8 cellular contexts compared by ENCODE assay signal in genomic region chr6:119350202-119351004, GRCh38. TPM values are rescaled to one million over a fixed set of nuclear protein-coding genes. Genes with fewer than 3 reads are reported as not detected.
DNase-seq lines count a peak whose midpoint lies in the region; ATAC-seq and TF ChIP-seq lines count a peak whose summit lies in the region.

No MANE protein-coding gene starts in this region.

- H3K27me3 ChIP-seq in CD4-positive, CD25-positive, alpha-beta regulatory T cell (ENCODE audit: control insufficient read depth, insufficient read depth, low read length): no peaks in the 10 kb centered on the region
- H3K27me3 ChIP-seq in mammary epithelial cell (ENCODE audit: insufficient read depth, low read length): peaks cover 12% of the 10 kb centered on the region

- BruUV-seq in mammary epithelial cell (replicated peaks; lab: Mats Ljungman, UMichigan): no TSS peak

- in situ Hi-C loops in mammary epithelial cell (cut with MboI; ENCODE audit: low sequenced_read_pairs in 2 of 2): loop anchor here in 1 of 2 donors (25.0 kb wide), 1 partner anchor 362 kb away; no protein-coding TSS in a partner anchor

- H3K9me3 ChIP-seq in CD4-positive, CD25-positive, alpha-beta regulatory T cell (ENCODE audit: control insufficient read depth in 2 of 2, low read length in 2 of 2): no peaks in the 10 kb centered on the region
- H3K9me3 ChIP-seq in mammary epithelial cell (replicated peaks; ENCODE audit: insufficient read depth, low read length): no peaks in the 10 kb centered on the region

- no peaks in the 10 kb centered on the region for H3K9me3 Mint-ChIP-seq in CD4-positive, CD25-positive, alpha-beta regulatory T cell

- no peaks in the 10 kb centered on the region for H3K36me3 Mint-ChIP-seq in CD4-positive, CD25-positive, alpha-beta regulatory T cell

- H4K20me1 ChIP-seq in mammary epithelial cell (ENCODE audit: insufficient read depth, low read length): no peaks in the 10 kb centered on the region

- no peaks in the 10 kb centered on the region for H3K27me3 Mint-ChIP-seq in CD4-positive, CD25-positive, alpha-beta regulatory T cell

- 3% methylated on average over 20 of the region's 25 CpGs for WGBS in mammary epithelial cell (ENCODE audit: low coverage, missing lambda C conversion rate)

- peak overlapping the region; percentile 63 to 89 (median 79) for H3K27ac Mint-ChIP-seq in CD4-positive, CD25-positive, alpha-beta regulatory T cell

- peak overlapping the region; percentile 100 for H3K4me2 ChIP-seq in mammary epithelial cell (ENCODE audit: insufficient read depth, low read depth, low read length)

- CTCF ChIA-PET in mammary epithelial cell (lab: Charles Lee; ENCODE audit: low non-redundant PET): interaction anchor here (0.6 to 1.1 kb wide), 6 partner anchors 8 to 278 kb away, joined by 3 to 8 read pairs (median 5); no protein-coding TSS in a partner anchor

- peak in 2 of 3 donors; percentile 57 to 76 for DNase-seq in CD4-positive, CD25-positive, alpha-beta regulatory T cell
- DNase-seq in SK-N-DZ (ENCODE audit: low spot score) (peak; percentile 28), mammary epithelial cell (peak; percentile 38), kidney glomerular epithelial cell (lab: John Stamatoyannopoulos, UW) (peak; percentile 34)
- peak; percentile 72 for DNase-seq in stimulated activated CD4-positive, alpha-beta T cell treated with anti-CD3 and anti-CD28 coated beads, Interleukin-4, amount 100 ng/mL, for 24 hours

- no peaks in the 10 kb centered on the region for H3K79me2 ChIP-seq in mammary epithelial cell (ENCODE audit: insufficient read depth, low read length)

- peaks cover 35% of the 10 kb centered on the region for H3K4me1 ChIP-seq in CD4-positive, CD25-positive, alpha-beta regulatory T cell (ENCODE audit: control insufficient read depth, insufficient read depth, low read length, poor library complexity, severe bottlenecking)
- H3K4me1 ChIP-seq in mammary epithelial cell (ENCODE audit: insufficient read depth, low read length): peaks cover 13% of the 10 kb centered on the region

- peak; percentile 1 to 2 for ATAC-seq in CD4-positive, CD25-positive, alpha-beta regulatory T cell (ENCODE audit: low read depth in 2 of 2)
- peak; percentile 19 for ATAC-seq in GM19395 (IDR thresholded peaks at IDR 0.05; ENCODE audit: unreplicated experiment)
- peak; percentile 7 for ATAC-seq in HG03439 (IDR thresholded peaks at IDR 0.05; ENCODE audit: unreplicated experiment)
- ATAC-seq in GM18858 (IDR thresholded peaks at IDR 0.05; ENCODE audit: unreplicated experiment): no peak

- peak overlapping the region; percentile 43 for H3K9ac ChIP-seq in mammary epithelial cell (ENCODE audit: insufficient read depth, low read length)

- peak overlapping the region; percentile 96 for H2AFZ ChIP-seq in mammary epithelial cell (ENCODE audit: low read depth, low read length)

- H3K27ac ChIP-seq in CD4-positive, CD25-positive, alpha-beta regulatory T cell (ENCODE audit: insufficient read depth, low read length, poor library complexity, severe bottlenecking): peak overlapping the region; percentile 76
- H3K27ac ChIP-seq in mammary epithelial cell (ENCODE audit: insufficient read depth, low read depth, low read length): no peak overlapping the region

- peak overlapping the region; percentile 82 to 97 (median 87) for H3K4me3 Mint-ChIP-seq in CD4-positive, CD25-positive, alpha-beta regulatory T cell

- H3K36me3 ChIP-seq in CD4-positive, CD25-positive, alpha-beta regulatory T cell (ENCODE audit: control insufficient read depth, insufficient read depth, low read length): no peaks in the 10 kb centered on the region
- H3K36me3 ChIP-seq in mammary epithelial cell (ENCODE audit: insufficient read depth, low read length): no peaks in the 10 kb centered on the region

- intact Hi-C loops in mammary epithelial cell (cut with micrococcal nuclease): loop anchor here (1.0 to 10.0 kb wide), 8 partner anchors 202 to 1024 kb away; no protein-coding TSS in a partner anchor

- dilution Hi-C loops in mammary epithelial cell (cut with HindIII; ENCODE audit: low sequenced_read_pairs): no loop called here

- H3K4me3 ChIP-seq in CD4-positive, CD25-positive, alpha-beta regulatory T cell (ENCODE audit: low read depth, low read length): peak overlapping the region; percentile 99
- peak overlapping the region; percentile 57 to 89 (median 79) for H3K4me3 ChIP-seq in mammary epithelial cell (replicated peaks in 1 of 3; ENCODE audit: insufficient read depth in 1 of 3, low read depth in 2 of 3, low read length in 3 of 3)

- H3K4me1 Mint-ChIP-seq in CD4-positive, CD25-positive, alpha-beta regulatory T cell: peaks cover 25 to 56% (median 36%) of the 10 kb centered on the region in 4 donors

- TF ChIP-seq CTCF in mammary epithelial cell (conservative IDR thresholded peaks at IDR 0.05 in 1 of 2, IDR thresholded peaks at IDR 0.05 in 1 of 2; ENCODE audit: extremely low read depth in 1 of 2, insufficient read depth in 1 of 2, low read depth in 1 of 2, low read length in 2 of 2): no peak

RNA-seq across cellular contexts. Expression of gene MAN1A1, which starts 0.8 kb away (rescaled TPM):
- total RNA-seq in CD4-positive, CD25-positive, alpha-beta regulatory T cell: 13.6 TPM
- 10 to 100 TPM; 10.7 to 20.6 (median 13.1) TPM for polyA plus RNA-seq in CD4-positive, CD25-positive, alpha-beta regulatory T cell
- 23.8 and 24.9 TPM in 2 replicates for polyA plus RNA-seq in SK-N-DZ (2014; cell fraction: cytosol; rRNA removed)
- 12.8 and 12.9 TPM in 2 replicates for polyA plus RNA-seq in SK-N-DZ (2014; cell fraction: nucleus; rRNA removed)
- 1 to 10 TPM; 4.0 to 5.3 TPM for total RNA-seq in mammary epithelial cell
- 3.4 TPM for polyA plus RNA-seq in mammary epithelial cell
- polyA minus RNA-seq in mammary epithelial cell: 2.6 TPM
